Comparison of ENCODE assay signal across 8 cellular contexts in the genomic region with DNA sequence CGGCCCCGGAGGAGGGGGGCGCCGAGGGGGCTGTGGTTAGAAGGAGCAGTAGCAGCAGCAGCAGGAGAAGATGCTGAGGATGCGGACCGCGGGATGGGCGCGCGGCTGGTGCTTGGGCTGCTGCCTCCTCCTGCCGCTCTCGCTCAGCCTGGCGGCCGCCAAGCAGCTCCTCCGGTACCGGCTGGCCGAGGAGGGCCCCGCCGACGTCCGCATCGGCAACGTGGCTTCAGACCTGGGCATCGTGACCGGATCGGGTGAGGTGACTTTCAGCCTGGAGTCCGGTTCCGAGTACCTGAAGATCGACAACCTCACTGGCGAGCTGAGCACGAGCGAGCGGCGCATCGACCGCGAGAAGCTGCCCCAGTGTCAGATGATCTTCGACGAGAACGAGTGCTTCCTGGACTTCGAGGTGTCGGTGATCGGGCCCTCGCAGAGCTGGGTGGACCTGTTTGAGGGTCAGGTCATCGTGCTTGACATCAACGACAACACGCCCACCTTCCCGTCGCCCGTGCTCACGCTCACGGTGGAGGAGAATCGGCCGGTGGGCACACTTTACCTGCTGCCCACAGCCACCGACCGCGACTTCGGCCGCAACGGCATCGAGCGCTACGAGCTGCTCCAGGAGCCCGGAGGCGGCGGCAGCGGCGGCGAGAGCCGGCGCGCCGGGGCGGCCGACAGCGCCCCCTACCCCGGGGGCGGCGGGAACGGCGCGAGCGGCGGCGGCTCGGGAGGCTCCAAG. TPM values are rescaled to one million over a fixed set of nuclear protein-coding genes. Genes with fewer than 3 reads are reported as not detected.
DNase-seq lines count a peak whose midpoint lies in the region; ATAC-seq and TF ChIP-seq lines count a peak whose summit lies in the region.

No MANE protein-coding gene starts in this region.

- DNase-seq in COR-L47 (lab: John Stamatoyannopoulos, UW) (peak; percentile 47), NCI-H1092 treated with DMSO at 0.1 percent for 48 hours (lab: John Stamatoyannopoulos, UW) (peak; percentile 34), lung (ENCODE audit: low spot score) (no peak), upper lobe of right lung (peak; percentile 69), midbrain (lab: John Stamatoyannopoulos, UW) (no peak), NCI-H774 (lab: John Stamatoyannopoulos, UW) (no peak)

- TF ChIP-seq CTCF in lung (IDR thresholded peaks at IDR 0.05; ENCODE audit: control extremely low read depth, extremely low read depth) (no peak), upper lobe of right lung (IDR thresholded peaks at IDR 0.05) (no peak)

- WGBS in lung, 2 donors: 1 to 2% methylated on average over 83 to 86 of the region's 86 CpGs

- H3K9me3 ChIP-seq in endocrine pancreas (ENCODE audit: control insufficient read depth, low read length) (no peaks in the 10 kb centered on the region), lung (ENCODE audit: control insufficient read depth in 2 of 2, insufficient read depth in 1 of 2, low read length in 1 of 2) (peaks cover 0 to 15% of the 10 kb centered on the region in 2 donors), upper lobe of right lung (no peaks in the 10 kb centered on the region)

- H3K27me3 ChIP-seq in endocrine pancreas (ENCODE audit: control insufficient read depth, insufficient read depth, low read length) (peaks cover 5% of the 10 kb centered on the region), lung (ENCODE audit: control insufficient read depth, insufficient read depth) (no peaks in the 10 kb centered on the region), upper lobe of right lung (peaks cover 58% of the 10 kb centered on the region)

- H3K27ac ChIP-seq in lung (ENCODE audit: low read depth in 1 of 2, low read length in 1 of 2) (peak overlapping the region in 1 of 2 donors; percentile 78), upper lobe of right lung (no peak overlapping the region)

- H3K9ac ChIP-seq in endocrine pancreas (ENCODE audit: control insufficient read depth, insufficient read depth, low read length): peak overlapping the region; percentile 83

- H3K36me3 ChIP-seq in endocrine pancreas (ENCODE audit: control insufficient read depth, insufficient read depth, low read length): no peaks in the 10 kb centered on the region
- no peaks in the 10 kb centered on the region for H3K36me3 ChIP-seq in lung (ENCODE audit: control insufficient read depth in 2 of 2, insufficient read depth in 2 of 2, low read length in 2 of 2)
- no peaks in the 10 kb centered on the region for H3K36me3 ChIP-seq in upper lobe of right lung

- no peaks in the 10 kb centered on the region for H3K4me1 ChIP-seq in endocrine pancreas (ENCODE audit: control insufficient read depth, insufficient read depth, low read length)
- H3K4me1 ChIP-seq in lung (ENCODE audit: control insufficient read depth in 2 of 2, insufficient read depth in 2 of 2, low read length in 2 of 2): peaks cover 0 to 13% of the 10 kb centered on the region in 2 donors
- H3K4me1 ChIP-seq in upper lobe of right lung: peaks cover 21% of the 10 kb centered on the region

- peak; percentile 35 for ATAC-seq in lung (ENCODE audit: insufficient read depth, low FRiP score)
- peak; percentile 61 for ATAC-seq in upper lobe of right lung
- no peak for ATAC-seq in HG03457 (IDR thresholded peaks at IDR 0.05; ENCODE audit: unreplicated experiment)

- no peak overlapping the region for H3K4me3 ChIP-seq in endocrine pancreas (ENCODE audit: control insufficient read depth, insufficient read depth, low read length)
- H3K4me3 ChIP-seq in lung: peak overlapping the region; percentile 39
- H3K4me3 ChIP-seq in upper lobe of right lung: peak overlapping the region; percentile 55

- intact Hi-C loops in upper lobe of right lung (cut with DNase I): no loop called here

RNA-seq across cellular contexts. Expression of a gene that starts 1.4 kb away (rescaled TPM):
- total RNA-seq in lung (10 to 100 TPM in 1 of 2 donors, 1 to 10 TPM in 1; 9.4 to 57.6 TPM), upper lobe of right lung (8.0 TPM)
- polyA plus RNA-seq in lung: 1 to 10 TPM in 1 of 2 donors, under 1 TPM in 1; 0.75 to 1.3 TPM

Comparison
In these comparisons a context has a peak if more than half of its experiments do, and no peak if none do; other contexts are left out.
1. DNase-seq: peak in COR-L47 (single experiment), NCI-H1092 treated with DMSO at 0.1 percent for 48 hours (single experiment) and upper lobe of right lung (single experiment); none in lung (single experiment), midbrain (single experiment) and NCI-H774 (single experiment).